ENCODE assay signal across 1 cellular context in the genomic region with DNA sequence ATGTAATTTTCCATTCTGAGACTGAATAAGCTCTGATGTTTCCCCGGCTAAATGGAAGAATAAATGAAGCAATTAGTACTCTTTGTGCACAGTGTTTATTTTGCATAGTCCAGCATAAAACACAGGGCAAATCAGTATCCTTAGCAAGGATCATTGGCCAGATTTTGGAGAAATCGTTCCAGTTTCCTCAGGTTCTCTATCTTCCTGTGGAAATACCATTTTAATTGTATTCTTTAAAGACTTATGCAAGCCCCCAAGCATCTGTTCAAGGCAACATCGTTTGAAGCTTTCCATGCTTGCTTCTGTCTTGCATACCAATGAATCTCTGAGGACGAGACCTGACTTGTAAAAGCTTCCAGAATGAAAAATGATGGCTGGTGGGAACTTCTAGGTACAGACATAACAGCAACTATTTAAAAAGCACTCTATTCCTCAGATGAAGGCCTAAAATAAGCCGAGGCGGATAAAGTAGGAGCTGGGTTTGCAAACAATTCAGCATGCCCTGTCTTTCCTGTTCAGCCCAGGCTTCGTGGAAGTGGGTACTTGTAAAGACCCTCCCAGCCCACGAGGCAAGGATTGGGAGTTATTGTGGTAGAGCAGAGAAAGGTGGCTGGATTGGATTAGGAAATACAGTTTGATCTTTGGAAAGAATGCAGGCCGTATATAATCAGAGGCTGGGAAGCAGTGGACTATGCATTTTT.
TF ChIP-seq lines count a peak whose summit lies in the region.

No MANE protein-coding gene starts in this region.

TF ChIP-seq in HepG2, 621 proteins besides CTCF, POLR2A, EP300 and RAD21 (continued from another document):
- TF ChIP-seq, protein P1, sequence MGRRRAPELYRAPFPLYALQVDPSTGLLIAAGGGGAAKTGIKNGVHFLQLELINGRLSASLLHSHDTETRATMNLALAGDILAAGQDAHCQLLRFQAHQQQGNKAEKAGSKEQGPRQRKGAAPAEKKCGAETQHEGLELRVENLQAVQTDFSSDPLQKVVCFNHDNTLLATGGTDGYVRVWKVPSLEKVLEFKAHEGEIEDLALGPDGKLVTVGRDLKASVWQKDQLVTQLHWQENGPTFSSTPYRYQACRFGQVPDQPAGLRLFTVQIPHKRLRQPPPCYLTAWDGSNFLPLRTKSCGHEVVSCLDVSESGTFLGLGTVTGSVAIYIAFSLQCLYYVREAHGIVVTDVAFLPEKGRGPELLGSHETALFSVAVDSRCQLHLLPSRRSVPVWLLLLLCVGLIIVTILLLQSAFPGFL (CRISPR knock-in tag; IDR thresholded peaks at IDR 0.05): no peak
- TF ChIP-seq ZNF569 (CRISPR knock-in tag; IDR thresholded peaks at IDR 0.05; ENCODE audit: borderline replicate concordance): no peak
- TF ChIP-seq, protein P2, sequence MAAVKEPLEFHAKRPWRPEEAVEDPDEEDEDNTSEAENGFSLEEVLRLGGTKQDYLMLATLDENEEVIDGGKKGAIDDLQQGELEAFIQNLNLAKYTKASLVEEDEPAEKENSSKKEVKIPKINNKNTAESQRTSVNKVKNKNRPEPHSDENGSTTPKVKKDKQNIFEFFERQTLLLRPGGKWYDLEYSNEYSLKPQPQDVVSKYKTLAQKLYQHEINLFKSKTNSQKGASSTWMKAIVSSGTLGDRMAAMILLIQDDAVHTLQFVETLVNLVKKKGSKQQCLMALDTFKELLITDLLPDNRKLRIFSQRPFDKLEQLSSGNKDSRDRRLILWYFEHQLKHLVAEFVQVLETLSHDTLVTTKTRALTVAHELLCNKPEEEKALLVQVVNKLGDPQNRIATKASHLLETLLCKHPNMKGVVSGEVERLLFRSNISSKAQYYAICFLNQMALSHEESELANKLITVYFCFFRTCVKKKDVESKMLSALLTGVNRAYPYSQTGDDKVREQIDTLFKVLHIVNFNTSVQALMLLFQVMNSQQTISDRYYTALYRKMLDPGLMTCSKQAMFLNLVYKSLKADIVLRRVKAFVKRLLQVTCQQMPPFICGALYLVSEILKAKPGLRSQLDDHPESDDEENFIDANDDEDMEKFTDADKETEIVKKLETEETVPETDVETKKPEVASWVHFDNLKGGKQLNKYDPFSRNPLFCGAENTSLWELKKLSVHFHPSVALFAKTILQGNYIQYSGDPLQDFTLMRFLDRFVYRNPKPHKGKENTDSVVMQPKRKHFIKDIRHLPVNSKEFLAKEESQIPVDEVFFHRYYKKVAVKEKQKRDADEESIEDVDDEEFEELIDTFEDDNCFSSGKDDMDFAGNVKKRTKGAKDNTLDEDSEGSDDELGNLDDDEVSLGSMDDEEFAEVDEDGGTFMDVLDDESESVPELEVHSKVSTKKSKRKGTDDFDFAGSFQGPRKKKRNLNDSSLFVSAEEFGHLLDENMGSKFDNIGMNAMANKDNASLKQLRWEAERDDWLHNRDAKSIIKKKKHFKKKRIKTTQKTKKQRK (IDR thresholded peaks at IDR 0.05; ENCODE audit: low read length): no peak
- TF ChIP-seq KDM3A (CRISPR knock-in tag; IDR thresholded peaks at IDR 0.05; ENCODE audit: low read depth): no peak
- TF ChIP-seq CEBPB (IDR thresholded peaks at IDR 0.05; ENCODE audit: borderline replicate concordance, low read depth, low read length): peak; percentile 48; the same call in 1 of the 2 replicates
- TF ChIP-seq, protein P3, sequence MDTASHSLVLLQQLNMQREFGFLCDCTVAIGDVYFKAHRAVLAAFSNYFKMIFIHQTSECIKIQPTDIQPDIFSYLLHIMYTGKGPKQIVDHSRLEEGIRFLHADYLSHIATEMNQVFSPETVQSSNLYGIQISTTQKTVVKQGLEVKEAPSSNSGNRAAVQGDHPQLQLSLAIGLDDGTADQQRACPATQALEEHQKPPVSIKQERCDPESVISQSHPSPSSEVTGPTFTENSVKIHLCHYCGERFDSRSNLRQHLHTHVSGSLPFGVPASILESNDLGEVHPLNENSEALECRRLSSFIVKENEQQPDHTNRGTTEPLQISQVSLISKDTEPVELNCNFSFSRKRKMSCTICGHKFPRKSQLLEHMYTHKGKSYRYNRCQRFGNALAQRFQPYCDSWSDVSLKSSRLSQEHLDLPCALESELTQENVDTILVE (CRISPR knock-in tag; IDR thresholded peaks at IDR 0.05): no peak
- no peak for TF ChIP-seq PHF8 (CRISPR knock-in tag; IDR thresholded peaks at IDR 0.05)
- no peak for TF ChIP-seq MAF1 (CRISPR knock-in tag; IDR thresholded peaks at IDR 0.05; ENCODE audit: borderline replicate concordance)
- TF ChIP-seq, protein P4, sequence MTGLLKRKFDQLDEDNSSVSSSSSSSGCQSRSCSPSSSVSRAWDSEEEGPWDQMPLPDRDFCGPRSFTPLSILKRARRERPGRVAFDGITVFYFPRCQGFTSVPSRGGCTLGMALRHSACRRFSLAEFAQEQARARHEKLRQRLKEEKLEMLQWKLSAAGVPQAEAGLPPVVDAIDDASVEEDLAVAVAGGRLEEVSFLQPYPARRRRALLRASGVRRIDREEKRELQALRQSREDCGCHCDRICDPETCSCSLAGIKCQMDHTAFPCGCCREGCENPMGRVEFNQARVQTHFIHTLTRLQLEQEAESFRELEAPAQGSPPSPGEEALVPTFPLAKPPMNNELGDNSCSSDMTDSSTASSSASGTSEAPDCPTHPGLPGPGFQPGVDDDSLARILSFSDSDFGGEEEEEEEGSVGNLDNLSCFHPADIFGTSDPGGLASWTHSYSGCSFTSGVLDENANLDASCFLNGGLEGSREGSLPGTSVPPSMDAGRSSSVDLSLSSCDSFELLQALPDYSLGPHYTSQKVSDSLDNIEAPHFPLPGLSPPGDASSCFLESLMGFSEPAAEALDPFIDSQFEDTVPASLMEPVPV (CRISPR knock-in tag; IDR thresholded peaks at IDR 0.05): 0 out of 2 replicates have a peak, but pooled peaks have one; percentile 72
- no peak for TF ChIP-seq HDAC2 (CRISPR knock-in tag; IDR thresholded peaks at IDR 0.05)
- peak; percentile 80; the same call in 1 of the 2 replicates for TF ChIP-seq GZF1 (CRISPR knock-in tag; IDR thresholded peaks at IDR 0.05)
- no peak for TF ChIP-seq ZNF510 (CRISPR knock-in tag; IDR thresholded peaks at IDR 0.05; ENCODE audit: low read depth)
- no peak for TF ChIP-seq THAP11 (CRISPR knock-in tag; IDR thresholded peaks at IDR 0.05)
- TF ChIP-seq FOXJ3 (CRISPR knock-in tag; IDR thresholded peaks at IDR 0.05; ENCODE audit: borderline replicate concordance): no peak
- TF ChIP-seq CHD2 (IDR thresholded peaks at IDR 0.05; ENCODE audit: low read depth, low read length): no peak
- TF ChIP-seq NRL (CRISPR knock-in tag; IDR thresholded peaks at IDR 0.05; ENCODE audit: borderline replicate concordance): no peak
- TF ChIP-seq CREB1 (IDR thresholded peaks at IDR 0.05): no peak
- TF ChIP-seq CREB1 (CRISPR knock-in tag; IDR thresholded peaks at IDR 0.05): 0 out of 2 replicates have a peak, but pooled peaks have one; percentile 45
- no peak for TF ChIP-seq ZNF7 (CRISPR knock-in tag; IDR thresholded peaks at IDR 0.05)
- no peak for TF ChIP-seq ZNF766 (CRISPR knock-in tag; IDR thresholded peaks at IDR 0.05; ENCODE audit: borderline replicate concordance)
- TF ChIP-seq, protein P5, sequence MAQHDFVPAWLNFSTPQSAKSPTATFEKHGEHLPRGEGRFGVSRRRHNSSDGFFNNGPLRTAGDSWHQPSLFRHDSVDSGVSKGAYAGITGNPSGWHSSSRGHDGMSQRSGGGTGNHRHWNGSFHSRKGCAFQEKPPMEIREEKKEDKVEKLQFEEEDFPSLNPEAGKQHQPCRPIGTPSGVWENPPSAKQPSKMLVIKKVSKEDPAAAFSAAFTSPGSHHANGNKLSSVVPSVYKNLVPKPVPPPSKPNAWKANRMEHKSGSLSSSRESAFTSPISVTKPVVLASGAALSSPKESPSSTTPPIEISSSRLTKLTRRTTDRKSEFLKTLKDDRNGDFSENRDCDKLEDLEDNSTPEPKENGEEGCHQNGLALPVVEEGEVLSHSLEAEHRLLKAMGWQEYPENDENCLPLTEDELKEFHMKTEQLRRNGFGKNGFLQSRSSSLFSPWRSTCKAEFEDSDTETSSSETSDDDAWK (CRISPR knock-in tag; IDR thresholded peaks at IDR 0.05): no peak
- TF ChIP-seq, protein P6, sequence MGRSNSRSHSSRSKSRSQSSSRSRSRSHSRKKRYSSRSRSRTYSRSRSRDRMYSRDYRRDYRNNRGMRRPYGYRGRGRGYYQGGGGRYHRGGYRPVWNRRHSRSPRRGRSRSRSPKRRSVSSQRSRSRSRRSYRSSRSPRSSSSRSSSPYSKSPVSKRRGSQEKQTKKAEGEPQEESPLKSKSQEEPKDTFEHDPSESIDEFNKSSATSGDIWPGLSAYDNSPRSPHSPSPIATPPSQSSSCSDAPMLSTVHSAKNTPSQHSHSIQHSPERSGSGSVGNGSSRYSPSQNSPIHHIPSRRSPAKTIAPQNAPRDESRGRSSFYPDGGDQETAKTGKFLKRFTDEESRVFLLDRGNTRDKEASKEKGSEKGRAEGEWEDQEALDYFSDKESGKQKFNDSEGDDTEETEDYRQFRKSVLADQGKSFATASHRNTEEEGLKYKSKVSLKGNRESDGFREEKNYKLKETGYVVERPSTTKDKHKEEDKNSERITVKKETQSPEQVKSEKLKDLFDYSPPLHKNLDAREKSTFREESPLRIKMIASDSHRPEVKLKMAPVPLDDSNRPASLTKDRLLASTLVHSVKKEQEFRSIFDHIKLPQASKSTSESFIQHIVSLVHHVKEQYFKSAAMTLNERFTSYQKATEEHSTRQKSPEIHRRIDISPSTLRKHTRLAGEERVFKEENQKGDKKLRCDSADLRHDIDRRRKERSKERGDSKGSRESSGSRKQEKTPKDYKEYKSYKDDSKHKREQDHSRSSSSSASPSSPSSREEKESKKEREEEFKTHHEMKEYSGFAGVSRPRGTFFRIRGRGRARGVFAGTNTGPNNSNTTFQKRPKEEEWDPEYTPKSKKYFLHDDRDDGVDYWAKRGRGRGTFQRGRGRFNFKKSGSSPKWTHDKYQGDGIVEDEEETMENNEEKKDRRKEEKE (IDR thresholded peaks at IDR 0.05): no peak
- TF ChIP-seq, protein P7, sequence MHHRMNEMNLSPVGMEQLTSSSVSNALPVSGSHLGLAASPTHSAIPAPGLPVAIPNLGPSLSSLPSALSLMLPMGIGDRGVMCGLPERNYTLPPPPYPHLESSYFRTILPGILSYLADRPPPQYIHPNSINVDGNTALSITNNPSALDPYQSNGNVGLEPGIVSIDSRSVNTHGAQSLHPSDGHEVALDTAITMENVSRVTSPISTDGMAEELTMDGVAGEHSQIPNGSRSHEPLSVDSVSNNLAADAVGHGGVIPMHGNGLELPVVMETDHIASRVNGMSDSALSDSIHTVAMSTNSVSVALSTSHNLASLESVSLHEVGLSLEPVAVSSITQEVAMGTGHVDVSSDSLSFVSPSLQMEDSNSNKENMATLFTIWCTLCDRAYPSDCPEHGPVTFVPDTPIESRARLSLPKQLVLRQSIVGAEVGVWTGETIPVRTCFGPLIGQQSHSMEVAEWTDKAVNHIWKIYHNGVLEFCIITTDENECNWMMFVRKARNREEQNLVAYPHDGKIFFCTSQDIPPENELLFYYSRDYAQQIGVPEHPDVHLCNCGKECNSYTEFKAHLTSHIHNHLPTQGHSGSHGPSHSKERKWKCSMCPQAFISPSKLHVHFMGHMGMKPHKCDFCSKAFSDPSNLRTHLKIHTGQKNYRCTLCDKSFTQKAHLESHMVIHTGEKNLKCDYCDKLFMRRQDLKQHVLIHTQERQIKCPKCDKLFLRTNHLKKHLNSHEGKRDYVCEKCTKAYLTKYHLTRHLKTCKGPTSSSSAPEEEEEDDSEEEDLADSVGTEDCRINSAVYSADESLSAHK (CRISPR knock-in tag; IDR thresholded peaks at IDR 0.05; ENCODE audit: borderline replicate concordance): no peak
- TF ChIP-seq, protein P8, sequence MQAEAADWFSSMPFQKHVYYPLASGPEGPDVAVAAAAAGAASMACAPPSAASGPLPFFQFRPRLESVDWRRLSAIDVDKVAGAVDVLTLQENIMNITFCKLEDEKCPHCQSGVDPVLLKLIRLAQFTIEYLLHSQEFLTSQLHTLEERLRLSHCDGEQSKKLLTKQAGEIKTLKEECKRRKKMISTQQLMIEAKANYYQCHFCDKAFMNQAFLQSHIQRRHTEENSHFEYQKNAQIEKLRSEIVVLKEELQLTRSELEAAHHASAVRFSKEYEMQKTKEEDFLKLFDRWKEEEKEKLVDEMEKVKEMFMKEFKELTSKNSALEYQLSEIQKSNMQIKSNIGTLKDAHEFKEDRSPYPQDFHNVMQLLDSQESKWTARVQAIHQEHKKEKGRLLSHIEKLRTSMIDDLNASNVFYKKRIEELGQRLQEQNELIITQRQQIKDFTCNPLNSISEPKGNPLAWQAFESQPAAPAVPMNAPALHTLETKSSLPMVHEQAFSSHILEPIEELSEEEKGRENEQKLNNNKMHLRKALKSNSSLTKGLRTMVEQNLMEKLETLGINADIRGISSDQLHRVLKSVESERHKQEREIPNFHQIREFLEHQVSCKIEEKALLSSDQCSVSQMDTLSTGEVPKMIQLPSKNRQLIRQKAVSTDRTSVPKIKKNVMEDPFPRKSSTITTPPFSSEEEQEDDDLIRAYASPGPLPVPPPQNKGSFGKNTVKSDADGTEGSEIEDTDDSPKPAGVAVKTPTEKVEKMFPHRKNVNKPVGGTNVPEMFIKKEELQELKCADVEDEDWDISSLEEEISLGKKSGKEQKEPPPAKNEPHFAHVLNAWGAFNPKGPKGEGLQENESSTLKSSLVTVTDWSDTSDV (CRISPR knock-in tag; IDR thresholded peaks at IDR 0.05): no peak
TF ChIP-seq in HepG2: peak in this region for 13.
